In the genomic region with DNA sequence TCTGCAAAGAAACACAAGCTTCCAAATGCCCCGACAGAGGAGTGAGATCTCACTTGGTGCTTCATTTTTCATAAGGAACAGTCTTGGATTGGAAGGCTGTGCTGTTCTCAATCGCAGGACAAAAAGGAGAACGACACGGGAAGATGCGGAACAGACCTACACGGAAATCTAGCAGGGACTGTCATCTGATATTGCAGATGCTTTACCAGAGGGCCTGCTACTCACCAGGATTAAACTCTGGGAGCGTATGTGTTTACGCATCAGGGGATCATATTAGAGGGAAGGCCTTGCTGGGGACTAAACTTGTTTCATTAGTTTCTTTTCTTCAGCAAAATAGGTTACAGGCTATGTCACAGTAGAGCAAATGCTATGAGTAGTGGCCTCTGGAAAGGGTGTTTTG, we compare ENCODE assay signal across 23 cellular contexts.
"Had no signal": no experiment of that assay in that cellular context is flagged by ENCODE, and none has a peak within 500 bp of the region (broad histone marks: within the 10 kb centered on the region; RNA-seq: fewer than 3 reads in every experiment).

No MANE protein-coding gene starts in this region.

- DNase-seq: effector CD4-positive, alpha-beta T cell; endodermal cell; gastrocnemius medialis; immature natural killer cell; left lung; mesenchymal stem cell; midbrain; retina; stimulated activated CD4-positive, alpha-beta T cell treated with anti-CD3 and anti-CD28 coated beads, Interleukin-2, amount 100 ng/mL, for 24 hours; stimulated activated CD4-positive, alpha-beta T cell treated with anti-CD3 and anti-CD28 coated beads, Interleukin-4, amount 100 ng/mL, for 4 hours; stimulated activated naive B cell treated with anti-CD40 and anti-IgM and Interleukin-4, amounts not matched to agents 10 μg/mL and 1 μg/mL and 100 μg/mL, for 72 hours; stimulated activated naive CD8-positive, alpha-beta T cell treated with anti-CD3 and anti-CD28 coated beads, Interleukin-15, amount 100 ng/mL, for 72 hours; testis; upper lobe of right lung had no signal

- H3K4me3 ChIP-seq: coronary artery, gastrocnemius medialis, left lung, lung, prostate gland, skin epidermis, testis, tibial nerve, upper lobe of right lung had no signal

- H3K36me3 Mint-ChIP-seq: immature natural killer cell; natural killer cell treated with Interleukin-12 subunit alpha and Interleukin-12 subunit beta and Interleukin-15 and Interleukin-18, amount 100 ng/mL, for 72 hours; stimulated activated naive B cell treated with anti-CD40 and anti-IgM and Interleukin-4, amounts not matched to agents 10 μg/mL and 1 μg/mL and 100 μg/mL, for 72 hours had no signal

- ATAC-seq: esophagus mucosa; left lung; natural killer cell treated with Interleukin-12 subunit alpha and Interleukin-12 subunit beta and Interleukin-15 and Interleukin-18, amount 100 ng/mL, for 72 hours; sciatic nerve; stimulated activated naive B cell treated with anti-CD40 and anti-IgM and Interleukin-4, amounts not matched to agents 10 μg/mL and 1 μg/mL and 100 μg/mL, for 72 hours; stimulated activated naive CD8-positive, alpha-beta T cell treated with anti-CD3 and anti-CD28 coated beads, Interleukin-15, amount 100 ng/mL, for 72 hours; upper lobe of right lung had no signal

- H3K4me1 ChIP-seq: parathyroid adenoma, prostate gland, tibial nerve, upper lobe of right lung had no signal

- H3K4me3 Mint-ChIP-seq: endodermal cell; immature natural killer cell; natural killer cell treated with Interleukin-12 subunit alpha and Interleukin-12 subunit beta and Interleukin-15 and Interleukin-18, amount 100 ng/mL, for 72 hours; stimulated activated naive B cell treated with anti-CD40 and anti-IgM and Interleukin-4, amounts not matched to agents 10 μg/mL and 1 μg/mL and 100 μg/mL, for 72 hours; stimulated activated naive CD8-positive, alpha-beta T cell treated with anti-CD3 and anti-CD28 coated beads, Interleukin-15, amount 100 ng/mL, for 72 hours had no signal

- H3K27me3 ChIP-seq: gastrocnemius medialis, left lung, testis, tibial nerve, upper lobe of right lung had no signal

- H3K27ac Mint-ChIP-seq: endodermal cell; immature natural killer cell; natural killer cell treated with Interleukin-12 subunit alpha and Interleukin-12 subunit beta and Interleukin-15 and Interleukin-18, amount 100 ng/mL, for 72 hours; stimulated activated naive B cell treated with anti-CD40 and anti-IgM and Interleukin-4, amounts not matched to agents 10 μg/mL and 1 μg/mL and 100 μg/mL, for 72 hours; stimulated activated naive CD8-positive, alpha-beta T cell treated with anti-CD3 and anti-CD28 coated beads, Interleukin-15, amount 100 ng/mL, for 72 hours had no signal

- H3K27ac ChIP-seq: coronary artery, parathyroid adenoma, prostate gland, skin epidermis, testis, tibial nerve, upper lobe of right lung had no signal

- H3K9me3 ChIP-seq: gastrocnemius medialis, left lung, prostate gland, testis, tibial nerve, upper lobe of right lung had no signal

- H3K4me1 Mint-ChIP-seq: immature natural killer cell; stimulated activated naive B cell treated with anti-CD40 and anti-IgM and Interleukin-4, amounts not matched to agents 10 μg/mL and 1 μg/mL and 100 μg/mL, for 72 hours; stimulated activated naive CD8-positive, alpha-beta T cell treated with anti-CD3 and anti-CD28 coated beads, Interleukin-15, amount 100 ng/mL, for 72 hours had no signal

- H3K9me3 Mint-ChIP-seq: immature natural killer cell; natural killer cell treated with Interleukin-12 subunit alpha and Interleukin-12 subunit beta and Interleukin-15 and Interleukin-18, amount 100 ng/mL, for 72 hours; stimulated activated naive CD8-positive, alpha-beta T cell treated with anti-CD3 and anti-CD28 coated beads, Interleukin-15, amount 100 ng/mL, for 72 hours had no signal

- H3K36me3 ChIP-seq: gastrocnemius medialis, left lung, prostate gland, tibial nerve, upper lobe of right lung had no signal
